In the genomic region with DNA sequence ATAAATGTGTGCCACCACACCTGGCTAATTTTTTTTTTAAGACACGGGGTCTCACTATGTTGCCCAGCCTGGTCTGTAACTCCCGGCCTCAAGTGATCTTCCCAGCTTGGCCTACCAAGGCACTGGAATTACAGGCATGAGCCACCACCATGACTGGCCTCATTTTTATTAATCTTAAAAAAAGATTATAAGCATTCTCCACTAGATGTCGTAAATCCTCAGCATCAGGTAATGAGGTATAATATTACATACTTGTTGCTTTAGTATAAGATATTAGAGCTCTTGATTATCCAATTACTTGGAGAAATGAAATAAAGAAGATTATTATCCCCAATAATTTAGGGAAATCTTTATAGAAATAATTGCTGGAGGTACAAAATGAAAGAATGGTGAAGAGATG, we compare ENCODE assay signal across 16 cellular contexts.
"Had no signal": no experiment of that assay in that cellular context is flagged by ENCODE, and none has a peak within 500 bp of the region (broad histone marks: within the 10 kb centered on the region; RNA-seq: fewer than 3 reads in every experiment).

No MANE protein-coding gene starts in this region.

- H3K4me3 ChIP-seq: body of pancreas, coronary artery, gastroesophageal sphincter, heart right ventricle, left ventricle myocardium inferior, prostate gland, right atrium auricular region, thyroid gland had no signal

- DNase-seq: activated CD4-positive, alpha-beta T cell treated with anti-CD3 and anti-CD28 coated beads, Interleukin-2, amount 50 U/mL, for 1 hour; activated CD8-positive, alpha-beta memory T cell treated with anti-CD3 and anti-CD28 coated beads, Interleukin-2, amount 50 U/mL, for 4 hours; activated naive CD4-positive, alpha-beta T cell treated with anti-CD3 and anti-CD28 coated beads for 36 hours; activated T-cell treated with anti-CD3 and anti-CD28 coated beads, Interleukin-2, amount 50 U/mL, for 4 hours; body of pancreas; heart right ventricle; kidney glomerular epithelial cell; left ventricle myocardium inferior; stimulated activated CD4-positive, alpha-beta T cell treated with anti-CD3 and anti-CD28 coated beads, Interleukin-12 subunit alpha, Interleukin-12 subunit beta, amount 100 ng/mL, for 4 hours; stimulated activated CD4-positive, alpha-beta T cell treated with anti-CD3 and anti-CD28 coated beads, Interleukin-1b, Interleukin-23, amount 100 ng/mL, for 48 hours; stimulated activated naive CD4-positive, alpha-beta T cell treated with Interleukin-2 at 50 U/mL for 16 hours; thyroid gland had no signal

- H3K36me3 ChIP-seq: gastroesophageal sphincter, heart right ventricle, left ventricle myocardium inferior, prostate gland, right atrium auricular region, thyroid gland had no signal

- H3K27ac ChIP-seq: body of pancreas, coronary artery, gastroesophageal sphincter, heart right ventricle, left ventricle myocardium inferior, prostate gland, right atrium auricular region, thyroid gland had no signal

- H3K9me3 ChIP-seq: prostate gland, thyroid gland had no signal

- H3K27me3 ChIP-seq: body of pancreas, gastroesophageal sphincter, heart right ventricle, right atrium auricular region, thyroid gland had no signal

- H3K4me1 ChIP-seq: body of pancreas, gastroesophageal sphincter, heart right ventricle, left ventricle myocardium inferior, prostate gland, right atrium auricular region, thyroid gland had no signal
